ENCODE assay signal across 27 cellular contexts in genomic region chr16:80586476-80586875, GRCh38. TPM values are rescaled to one million over a fixed set of nuclear protein-coding genes. Genes with fewer than 3 reads are reported as not detected.
"Had no signal": no experiment of that assay in that cellular context is flagged by ENCODE, and none has a peak within 500 bp of the region (broad histone marks: within the 10 kb centered on the region; RNA-seq: fewer than 3 reads in every experiment).

No MANE protein-coding gene starts in this region.

- H3K4me1 Mint-ChIP-seq: mesothelial cell of epicardium had no signal

- H3K4me3 Mint-ChIP-seq: activated naive CD8-positive, alpha-beta T cell; mesothelial cell of epicardium; nephron; stimulated activated naive CD8-positive, alpha-beta T cell treated with anti-CD3 and anti-CD28 coated beads, Interleukin-15, Interleukin-2, amounts not matched to agents 100 ng/mL and 50 ng/mL, for 24 hours; T-helper 17 cell had no signal

- H3K4me1 ChIP-seq: adrenal gland, breast epithelium, colonic mucosa, gastroesophageal sphincter, pancreas, psoas muscle, right atrium auricular region, tibial artery had no signal

- ATAC-seq: gastroesophageal sphincter, left ventricle myocardium superior, pancreas, psoas muscle had no signal

- H3K27me3 ChIP-seq: adrenal gland, breast epithelium, colonic mucosa, neutrophil, pancreas, right atrium auricular region, spleen, tibial artery had no signal

- H3K9me3 ChIP-seq: adrenal gland, breast epithelium, colonic mucosa, gastroesophageal sphincter, neutrophil, pancreas, psoas muscle, right atrium auricular region, spleen, tibial artery had no signal

- H3K4me3 ChIP-seq: adrenal gland, breast epithelium, colonic mucosa, gastroesophageal sphincter, pancreas, psoas muscle, right atrium auricular region, spleen, tibial artery had no signal

- DNase-seq: activated CD4-positive, alpha-beta T cell treated with anti-CD3 and anti-CD28 coated beads, Interleukin-2, amount 50 U/mL, for 4 hours; activated naive CD4-positive, alpha-beta T cell; activated T-cell treated with anti-CD3 and anti-CD28 coated beads for 4 hours; colonic mucosa; head of caudate nucleus; hypothalamus; left ventricle myocardium superior; mammary epithelial cell; pancreas; psoas muscle; spleen; stimulated activated CD4-positive, alpha-beta T cell treated with anti-CD3 and anti-CD28 coated beads, Interleukin-4, amount 100 ng/mL, for 4 hours; T-helper 17 cell; tibial artery had no signal

- H3K36me3 ChIP-seq: adrenal gland, breast epithelium, colonic mucosa, gastroesophageal sphincter, neutrophil, pancreas, right atrium auricular region, spleen, tibial artery had no signal

- H3K36me3 Mint-ChIP-seq: mesothelial cell of epicardium had no signal

- H3K27ac ChIP-seq: adrenal gland, breast epithelium, colonic mucosa, epithelial cell of prostate, gastroesophageal sphincter, neutrophil, pancreas, psoas muscle, right atrium auricular region, tibial artery, VCaP had no signal

- H3K27ac Mint-ChIP-seq: activated naive CD8-positive, alpha-beta T cell; activated T-helper 2 cell treated with anti-CD3 and anti-CD28 coated beads, Interferon-gamma antibody, Interleukin-2, Interleukin-4, amounts not matched to agents 10 μg/mL and 5 μg/mL and 100 μg/mL, durations not matched to agents 14 hours and 24 hours and 36 hours; mesothelial cell of epicardium; nephron; stimulated activated naive CD8-positive, alpha-beta T cell treated with anti-CD3 and anti-CD28 coated beads, Interleukin-15, Interleukin-2, amounts not matched to agents 100 ng/mL and 50 ng/mL, for 24 hours; T-helper 17 cell had no signal

RNA-seq across cellular contexts. Expression of gene DYNLRB2, which starts 45.7 kb away (rescaled TPM):
- total RNA-seq: activated T-helper 2 cell treated with anti-CD3 and anti-CD28 coated beads, Interferon-gamma antibody, Interleukin-2, Interleukin-4, amounts not matched to agents 10 μg/mL and 5 μg/mL and 100 μg/mL, durations not matched to agents 14 hours and 24 hours and 36 hours; astrocyte; colonic mucosa; left ventricle myocardium superior; psoas muscle; right atrium auricular region; T-helper 17 cell had no signal
- polyA plus RNA-seq: mammary epithelial cell had no signal
